Comparison of ENCODE assay signal across 25 cellular contexts in genomic region chr2:143908843-143909242, GRCh38.
A peak's percentile ranks its signal among the peaks of the same experiment; 100 is the strongest.
DNase-seq lines count a peak whose midpoint lies in the region; ATAC-seq, FAIRE-seq and TF ChIP-seq lines count a peak whose summit lies in the region.
"Had no signal": no experiment of that assay in that cellular context is flagged by ENCODE, and none has a peak within 500 bp of the region (broad histone marks: within the 10 kb centered on the region; RNA-seq: fewer than 3 reads in every experiment).

No MANE protein-coding gene starts in this region.

- H3K4me2 ChIP-seq in H1 (ENCODE audit: insufficient read depth in 1 of 2, low read depth in 2 of 2, low read length in 2 of 2) = no peak overlapping the region
- H3K4me2 ChIP-seq: A549; BLaER1 treated with 17β-estradiol and CSF1 and Interleukin-3, amounts not matched to agents 10 nM and 100 nM had no signal

- H3K4me3 ChIP-seq in H1 (ENCODE audit: extremely low read depth in 1 of 4, insufficient read depth in 2 of 4, low read depth in 3 of 4, low read length in 4 of 4) (no peak overlapping the region), testis (peak overlapping the region; percentile 10 to 27)
- H3K4me3 ChIP-seq: A549; BLaER1 treated with 17β-estradiol and CSF1 and Interleukin-3, amounts not matched to agents 10 nM and 100 nM; GM12878 had no signal

- H2BK12ac ChIP-seq in H1 (ENCODE audit: low read depth, low read length) = peak overlapping the region; percentile 13; the same call in 1 of the 2 replicates

- DNase-seq in NCI-H748 treated with DMSO at 0.1 percent for 48 hours (lab: John Stamatoyannopoulos, UW) (peak; percentile 30), H1 (ENCODE audit: low read depth in 1 of 2, low spot score in 2 of 2) (no peak), testis (no peak), Kasumi-1 (lab: John Stamatoyannopoulos, UW) (no peak)
- no peak for DNase-seq in activated T-helper 1 cell treated with anti-CD3 and anti-CD28 coated beads, Interleukin-12 subunit alpha, Interleukin-12 subunit beta, Interleukin-2, Interleukin-4 antibody, amounts not matched to agents 30 ng/mL and 10 ng/mL and 1 ng/mL, durations not matched to agents 14 hours and 24 hours and 36 hours (ENCODE audit: low spot score)
- DNase-seq: 8988T; ACHN; AML-193; BE2C; CD4-positive, alpha-beta T cell; CD8-positive, alpha-beta memory T cell; DMS 273 treated with DMSO at 0.1 percent for 48 hours; DMS79; EL; GDM1; GOT3; H7; HCEC 1CT had no signal

- no peak for TF ChIP-seq RAD21 in H1 (IDR thresholded peaks at IDR 0.05 in 1 of 2, conservative IDR thresholded peaks at IDR 0.05 in 1 of 2; ENCODE audit: low read depth in 2 of 2, low read length in 2 of 2)

- POLR2A ChIA-PET in H1 (lab: Charles Lee; ENCODE audit: partially characterized antibody) = no interaction called here

- H2BK15ac ChIP-seq in H1 (ENCODE audit: low read length) = 0 out of 2 replicates have a peak overlapping the region, but pooled peaks have one; percentile 33

- WGBS in H1 (ENCODE audit: extremely low coverage in 1 of 2, insufficient coverage in 1 of 2, insufficient read length in 1 of 2, insufficient replicate concordance in 2 of 2, low coverage in 1 of 2, low lambda C conversion rate in 2 of 2, missing lambda C conversion rate in 1 of 2), 2 experiments = 83% methylated on average over 6 of the region's 7 CpGs; no CpG with 5 or more reads in 1 of the 2 experiments
- WGBS in testis, 2 donors = 47 to 78% methylated on average over 7 of the region's 7 CpGs

- H3K27ac ChIP-seq in H1 (ENCODE audit: low read depth, low read length) = no peak overlapping the region
- H3K27ac ChIP-seq in testis = no peak overlapping the region
- H3K27ac ChIP-seq: A549; BLaER1 treated with 17β-estradiol and CSF1 and Interleukin-3, amounts not matched to agents 10 nM and 100 nM had no signal

- no peak overlapping the region; the same call in 1 of the 2 replicates for H3K18ac ChIP-seq in H1 (ENCODE audit: extremely low read depth, low read length)

- no peak overlapping the region for H4K91ac ChIP-seq in H1 (replicated peaks; ENCODE audit: insufficient read length, low read length)

- H3K79me1 ChIP-seq in H1 (ENCODE audit: low read depth, low read length) = no peaks in the 10 kb centered on the region

- TF ChIP-seq CTCF in H1 (IDR thresholded peaks at IDR 0.05; ENCODE audit: control extremely low read depth in 1 of 3, insufficient read depth in 1 of 3, low read depth in 1 of 3, low read length in 3 of 3) (no peak), testis (IDR thresholded peaks at IDR 0.05) (no peak)

- no peaks in the 10 kb centered on the region for H3K4me1 Mint-ChIP-seq in activated T-helper 1 cell treated with anti-CD3 and anti-CD28 coated beads, Interleukin-12 subunit alpha, Interleukin-12 subunit beta, Interleukin-2, Interleukin-4 antibody, amounts not matched to agents 30 ng/mL and 10 ng/mL and 1 ng/mL, durations not matched to agents 14 hours and 24 hours and 36 hours (ENCODE audit: low read depth)
- H3K4me1 Mint-ChIP-seq: CD14-positive monocyte; CD8-positive, alpha-beta memory T cell had no signal

- H3K14ac ChIP-seq in H1 (ENCODE audit: insufficient read length) = no peak overlapping the region

- H4K5ac ChIP-seq in H1 (ENCODE audit: insufficient read length, low read depth, low read length) = no peak overlapping the region

- no peak overlapping the region for H3K23ac ChIP-seq in H1 (ENCODE audit: insufficient read length)

- FAIRE-seq in H1 (lab: Jason Lieb, UNC) = no peak
- FAIRE-seq: A549, D721Med, GM12878, GM19239 had no signal

- no peak overlapping the region for H2AFZ ChIP-seq in H1 (ENCODE audit: low read length)

- H2AK5ac ChIP-seq in H1 (ENCODE audit: low read depth, low read length) = no peak overlapping the region

- ATAC-seq in GM19324 (IDR thresholded peaks at IDR 0.05; ENCODE audit: low FRiP score, unreplicated experiment) = no peak
- ATAC-seq: A549, GM12878 had no signal

- TF ChIP-seq POLR2A in H1 (IDR thresholded peaks at IDR 0.05; ENCODE audit: control extremely low read depth in 1 of 2, low read depth in 2 of 2, low read length in 2 of 2) (no peak), testis (IDR thresholded peaks at IDR 0.05) (no peak)

- no peak overlapping the region for H2BK20ac ChIP-seq in H1 (ENCODE audit: low read length)

- H3K4me1 ChIP-seq in H1 (replicated peaks in 1 of 4; ENCODE audit: control insufficient read depth in 3 of 4, insufficient read depth in 4 of 4, low read length in 3 of 4) (peaks cover 0 to 16% (median under 1%) of the 10 kb centered on the region in 4 experiments; a peak in 2 of 7 replicates), testis (no peaks in the 10 kb centered on the region)
- H3K4me1 ChIP-seq: A549; BE2C; BLaER1 treated with 17β-estradiol and CSF1 and Interleukin-3, amounts not matched to agents 10 nM and 100 nM had no signal

- intact Hi-C loops in testis (cut with DNase I; ENCODE audit: low total_unique reads) = no loop called here
- intact Hi-C loops in activated T-helper 1 cell treated with anti-CD3 and anti-CD28 coated beads, Interleukin-12 subunit alpha, Interleukin-12 subunit beta, Interleukin-2, Interleukin-4 antibody, amounts not matched to agents 30 ng/mL and 10 ng/mL and 1 ng/mL, durations not matched to agents 14 hours and 24 hours and 36 hours (cut with micrococcal nuclease) = no loop called here

- no peak overlapping the region for H3K56ac ChIP-seq in H1 (replicated peaks; ENCODE audit: insufficient read length, low read depth, low read length)

- no peak overlapping the region for H3K9ac ChIP-seq in H1 (replicated peaks in 1 of 4; ENCODE audit: extremely low read depth in 1 of 4, low read depth in 3 of 4, low read length in 3 of 4)
- H3K9ac ChIP-seq: BLaER1 treated with 17β-estradiol and CSF1 and Interleukin-3, amounts not matched to agents 10 nM and 100 nM had no signal

- H3K79me2 ChIP-seq in H1 (ENCODE audit: control insufficient read depth in 1 of 2, insufficient read depth in 2 of 2, low read length in 2 of 2) = no peaks in the 10 kb centered on the region

- no peak overlapping the region for H3K4ac ChIP-seq in H1 (replicated peaks; ENCODE audit: insufficient read length, low read depth, low read length)

- H3K4me3 Mint-ChIP-seq in activated T-helper 1 cell treated with anti-CD3 and anti-CD28 coated beads, Interleukin-12 subunit alpha, Interleukin-12 subunit beta, Interleukin-2, Interleukin-4 antibody, amounts not matched to agents 30 ng/mL and 10 ng/mL and 1 ng/mL, durations not matched to agents 14 hours and 24 hours and 36 hours = no peak overlapping the region
- H3K4me3 Mint-ChIP-seq: CD14-positive monocyte; CD4-positive, alpha-beta T cell; CD8-positive, alpha-beta memory T cell had no signal

- H2BK5ac ChIP-seq in H1 (ENCODE audit: low read depth, low read length) = no peak overlapping the region

- no peak overlapping the region for H2BK120ac ChIP-seq in H1 (replicated peaks; ENCODE audit: low read depth, low read length)

- TF ChIP-seq EP300 in H1 (IDR thresholded peaks at IDR 0.05; ENCODE audit: borderline replicate concordance in 1 of 2, low read depth in 2 of 2, low read length in 2 of 2) = no peak

- H3K27me3 ChIP-seq in H1 (replicated peaks in 1 of 4; ENCODE audit: control insufficient read depth in 3 of 4, extremely low read depth in 1 of 4, insufficient read depth in 3 of 4, low read length in 3 of 4) (peaks cover 0 to 4% (median 0%) of the 10 kb centered on the region in 4 experiments; a peak in 2 of 7 replicates), testis (no peaks in the 10 kb centered on the region)
- H3K27me3 ChIP-seq: BE2C; BLaER1 treated with 17β-estradiol and CSF1 and Interleukin-3, amounts not matched to agents 10 nM and 100 nM had no signal

- H3K36me3 Mint-ChIP-seq in activated T-helper 1 cell treated with anti-CD3 and anti-CD28 coated beads, Interleukin-12 subunit alpha, Interleukin-12 subunit beta, Interleukin-2, Interleukin-4 antibody, amounts not matched to agents 30 ng/mL and 10 ng/mL and 1 ng/mL, durations not matched to agents 14 hours and 24 hours and 36 hours (ENCODE audit: low read depth) = no peaks in the 10 kb centered on the region
- H3K36me3 Mint-ChIP-seq: CD14-positive monocyte; CD8-positive, alpha-beta memory T cell had no signal

- H4K8ac ChIP-seq in H1 (ENCODE audit: extremely low read depth, insufficient read depth, low read length) = no peak overlapping the region

- H3K9me3 Mint-ChIP-seq in activated T-helper 1 cell treated with anti-CD3 and anti-CD28 coated beads, Interleukin-12 subunit alpha, Interleukin-12 subunit beta, Interleukin-2, Interleukin-4 antibody, amounts not matched to agents 30 ng/mL and 10 ng/mL and 1 ng/mL, durations not matched to agents 14 hours and 24 hours and 36 hours = no peaks in the 10 kb centered on the region
- H3K9me3 Mint-ChIP-seq: CD4-positive, alpha-beta T cell; CD8-positive, alpha-beta memory T cell had no signal

- no peaks in the 10 kb centered on the region for H3K23me2 ChIP-seq in H1 (ENCODE audit: low read depth, low read length)

- H3K36me3 ChIP-seq in H1 (ENCODE audit: control insufficient read depth in 2 of 4, insufficient read depth in 4 of 4, low read length in 3 of 4) = no peaks in the 10 kb centered on the region
- H3K36me3 ChIP-seq in testis (ENCODE audit: low read depth, missing control alignments) = no peaks in the 10 kb centered on the region
- H3K36me3 ChIP-seq: BE2C; BLaER1 treated with 17β-estradiol and CSF1 and Interleukin-3, amounts not matched to agents 10 nM and 100 nM had no signal

- H3K9me3 ChIP-seq in H1 (ENCODE audit: insufficient read depth in 2 of 2, low read depth in 1 of 2, low read length in 1 of 2) = no peaks in the 10 kb centered on the region
- no peaks in the 10 kb centered on the region for H3K9me3 ChIP-seq in testis
- H3K9me3 ChIP-seq: A549; BE2C; BLaER1 treated with 17β-estradiol and CSF1 and Interleukin-3, amounts not matched to agents 10 nM and 100 nM had no signal

- peaks cover 15% of the 10 kb centered on the region for H3K27me3 Mint-ChIP-seq in activated T-helper 1 cell treated with anti-CD3 and anti-CD28 coated beads, Interleukin-12 subunit alpha, Interleukin-12 subunit beta, Interleukin-2, Interleukin-4 antibody, amounts not matched to agents 30 ng/mL and 10 ng/mL and 1 ng/mL, durations not matched to agents 14 hours and 24 hours and 36 hours (ENCODE audit: insufficient read depth)
- H3K27me3 Mint-ChIP-seq: CD4-positive, alpha-beta T cell had no signal

- H3K27ac Mint-ChIP-seq in activated T-helper 1 cell treated with anti-CD3 and anti-CD28 coated beads, Interleukin-12 subunit alpha, Interleukin-12 subunit beta, Interleukin-2, Interleukin-4 antibody, amounts not matched to agents 30 ng/mL and 10 ng/mL and 1 ng/mL, durations not matched to agents 14 hours and 24 hours and 36 hours = no peak overlapping the region
- H3K27ac Mint-ChIP-seq: CD14-positive monocyte; CD4-positive, alpha-beta T cell; CD8-positive, alpha-beta memory T cell had no signal

- no peaks in the 10 kb centered on the region for H4K20me1 ChIP-seq in H1 (replicated peaks in 1 of 2; ENCODE audit: control insufficient read depth in 1 of 2, insufficient read depth in 2 of 2, low read length in 2 of 2)
- H4K20me1 ChIP-seq: BLaER1 treated with 17β-estradiol and CSF1 and Interleukin-3, amounts not matched to agents 10 nM and 100 nM had no signal

- CTCF ChIA-PET in H1 (lab: Charles Lee; ENCODE audit: partially characterized antibody) = interaction anchor here (0.6 kb wide), 1 partner anchor 1276 kb away, joined by 5 read pairs; no protein-coding TSS in a partner anchor

TF ChIP-seq in H1, 55 proteins besides CTCF, POLR2A, EP300 and RAD21 (continues in another document):
- TF ChIP-seq SIRT6 (IDR thresholded peaks at IDR 0.05; ENCODE audit: low read length) = no peak
- no peak for TF ChIP-seq SIX5 (IDR thresholded peaks at IDR 0.05; ENCODE audit: low read depth, low read length)

Comparison
In these comparisons a context has a peak if more than half of its experiments do, and no peak if none do; other contexts are left out.
1. H3K4me3 ChIP-seq: peak in testis (2 of 2); none in H1 (0 of 4).